24 cellular contexts compared by ENCODE assay signal in the genomic region with DNA sequence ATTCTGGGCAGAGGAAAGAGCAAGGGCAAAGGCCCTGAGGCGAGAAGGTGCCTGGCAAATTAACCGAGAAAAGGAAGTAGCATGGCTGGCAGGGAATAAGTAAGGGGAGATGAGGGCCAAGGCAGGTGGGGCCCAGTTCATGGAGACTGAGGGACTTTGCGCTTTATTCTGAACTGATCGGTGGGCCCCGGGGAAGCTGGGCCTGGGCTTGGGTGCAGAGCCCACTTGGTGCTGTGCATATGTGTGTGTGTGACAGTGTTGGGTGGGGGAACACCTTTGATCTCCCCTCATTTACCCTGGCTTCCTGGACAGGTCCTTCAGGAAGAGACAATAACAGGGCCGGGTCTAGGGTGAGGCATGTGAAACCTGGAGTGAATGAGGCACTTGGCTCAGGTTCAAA. TPM values are rescaled to one million over a fixed set of nuclear protein-coding genes. Genes with fewer than 3 reads are reported as not detected.
DNase-seq lines count a peak whose midpoint lies in the region; ATAC-seq and TF ChIP-seq lines count a peak whose summit lies in the region.
"Had no signal": no experiment of that assay in that cellular context is flagged by ENCODE, and none has a peak within 500 bp of the region (broad histone marks: within the 10 kb centered on the region; RNA-seq: fewer than 3 reads in every experiment).

No MANE protein-coding gene starts in this region.

- peak overlapping the region; percentile 34 for H3K9ac ChIP-seq in SK-N-MC (ENCODE audit: insufficient read length)
- H3K9ac ChIP-seq in trophoblast cell (ENCODE audit: low read length) = no peak overlapping the region
- H3K9ac ChIP-seq: KMS-11 had no signal

- H4K91ac ChIP-seq in trophoblast cell (ENCODE audit: low read depth, low read length) = peak overlapping the region; percentile 88

- no peaks in the 10 kb centered on the region for H3K36me3 Mint-ChIP-seq in activated naive CD8-positive, alpha-beta T cell treated with anti-CD3 and anti-CD28 coated beads, Interleukin-2, amount 50 U/mL, for 24 hours (ENCODE audit: low read depth)
- H3K36me3 Mint-ChIP-seq: activated naive CD4-positive, alpha-beta T cell treated with anti-CD3 and anti-CD28 coated beads, Interleukin-2, amount 10 ng/mL, durations not matched to agents 7 days and 5 days had no signal

- no peak for TF ChIP-seq POLR2A in vagina (IDR thresholded peaks at IDR 0.05)

- WGBS in trophoblast cell (ENCODE audit: extremely low coverage, insufficient coverage, insufficient read length) = no CpG with 5 or more reads among the region's 6 CpGs

- peak overlapping the region; percentile 78 for H2BK120ac ChIP-seq in trophoblast cell (ENCODE audit: insufficient read depth, low read length, poor library complexity)

- peak overlapping the region; percentile 12 for H4K8ac ChIP-seq in trophoblast cell (ENCODE audit: low read depth, low read length)

- H3K79me1 ChIP-seq in trophoblast cell (ENCODE audit: low read length) = peaks cover 49% of the 10 kb centered on the region

- H2BK12ac ChIP-seq in trophoblast cell (ENCODE audit: low read length) = peak overlapping the region; percentile 95

- H3K79me2 ChIP-seq in trophoblast cell (ENCODE audit: control insufficient read depth, insufficient read depth, low read length, poor library complexity) = peaks cover 35% of the 10 kb centered on the region

- peak overlapping the region; percentile 40 for H2AFZ ChIP-seq in trophoblast cell (ENCODE audit: insufficient read depth, low read length, poor library complexity)

- intact Hi-C loops in A673 (cut with micrococcal nuclease; ENCODE audit: unreplicated experiment) = no loop called here
- intact Hi-C loops in lower lobe of right lung (cut with DNase I) = no loop called here
- intact Hi-C loops in vagina (cut with DNase I) = no loop called here
- intact Hi-C loops in cardiac septum (cut with DNase I) = no loop called here

- no peak overlapping the region for H3K4me3 Mint-ChIP-seq in activated naive CD8-positive, alpha-beta T cell treated with anti-CD3 and anti-CD28 coated beads, Interleukin-2, amount 50 U/mL, for 24 hours
- H3K4me3 Mint-ChIP-seq: activated naive CD4-positive, alpha-beta T cell treated with anti-CD3 and anti-CD28 coated beads, Interleukin-2, amount 10 ng/mL, durations not matched to agents 7 days and 5 days; activated T-helper 17 cell treated with anti-CD3 and anti-CD28 coated beads, Interleukin-2, amount 50 U/mL, for 72 hours had no signal

- TF ChIP-seq CTCF in A673 (conservative IDR thresholded peaks at IDR 0.05; ENCODE audit: low read depth, low read length) (no peak), lower lobe of right lung (IDR thresholded peaks at IDR 0.05) (no peak), vagina (IDR thresholded peaks at IDR 0.05) (no peak)

- peak overlapping the region; percentile 88 for H3K18ac ChIP-seq in trophoblast cell (ENCODE audit: low read length)

- H4K12ac ChIP-seq in trophoblast cell (ENCODE audit: low read depth, low read length) = no peak overlapping the region

- H3K27me3 ChIP-seq in A673 (replicated peaks; ENCODE audit: insufficient read depth, low read depth, low read length, poor library complexity) (no peaks in the 10 kb centered on the region), lower lobe of right lung (ENCODE audit: low read depth) (peaks cover 28% of the 10 kb centered on the region), trophoblast cell (ENCODE audit: insufficient read depth, low read length) (no peaks in the 10 kb centered on the region), vagina (no peaks in the 10 kb centered on the region)
- H3K27me3 ChIP-seq: brain microvascular endothelial cell had no signal

- H3K4me1 ChIP-seq in A673 (ENCODE audit: insufficient read depth, low read length, poor library complexity, severe bottlenecking) = peaks cover 43% of the 10 kb centered on the region
- H3K4me1 ChIP-seq in lower lobe of right lung = peaks cover 23% of the 10 kb centered on the region
- H3K4me1 ChIP-seq in trophoblast cell (ENCODE audit: control insufficient read depth in 1 of 2, insufficient read depth in 2 of 2, low read length in 2 of 2) = peaks cover 23 to 28% of the 10 kb centered on the region in 2 experiments
- H3K4me1 ChIP-seq in vagina = peaks cover 41% of the 10 kb centered on the region

- ATAC-seq in lower lobe of right lung = no peak
- no peak for ATAC-seq in HG03457 (IDR thresholded peaks at IDR 0.05; ENCODE audit: unreplicated experiment)
- no peak for ATAC-seq in activated naive CD8-positive, alpha-beta T cell treated with anti-CD3 and anti-CD28 coated beads, Interleukin-2, amount 50 U/mL, for 24 hours
- ATAC-seq: activated T-helper 17 cell treated with anti-CD3 and anti-CD28 coated beads, Interleukin-2, amount 50 U/mL, for 72 hours; gastroesophageal sphincter; left cardiac atrium had no signal

- no peak overlapping the region for H3K23ac ChIP-seq in trophoblast cell (ENCODE audit: low read length)

- no peak overlapping the region for H3K27ac Mint-ChIP-seq in activated naive CD8-positive, alpha-beta T cell treated with anti-CD3 and anti-CD28 coated beads, Interleukin-2, amount 50 U/mL, for 24 hours
- H3K27ac Mint-ChIP-seq: activated naive CD4-positive, alpha-beta T cell treated with anti-CD3 and anti-CD28 coated beads, Interleukin-2, amount 10 ng/mL, durations not matched to agents 7 days and 5 days; activated T-helper 17 cell treated with anti-CD3 and anti-CD28 coated beads, Interleukin-2, amount 50 U/mL, for 72 hours had no signal

- POLR2A ChIA-PET in A673 (lab: Charles Lee; ENCODE audit: low non-redundant PET) = no interaction called here

- DNase-seq in A673 (ENCODE audit: low spot score) (no peak), SK-N-MC (ENCODE audit: low read depth, low spot score) (no peak), lower lobe of right lung (peak; percentile 25), trophoblast cell (no peak), vagina (ENCODE audit: extremely low spot score in 2 of 2) (no peak), cardiac septum (ENCODE audit: low spot score) (no peak)
- DNase-seq in activated naive CD8-positive, alpha-beta T cell treated with anti-CD3 and anti-CD28 coated beads, Interleukin-2, amount 50 U/mL, for 24 hours = no peak
- DNase-seq: 8988T; activated naive CD4-positive, alpha-beta T cell treated with anti-CD3 and anti-CD28 coated beads, Interleukin-2, amount 10 ng/mL, durations not matched to agents 7 days and 5 days; brain microvascular endothelial cell; DMS79; hippocampal formation; left cardiac atrium; NCI-H2029 treated with DMSO at 0.1 percent for 48 hours; NCI-H524; stimulated activated CD4-positive, alpha-beta T cell treated with anti-CD3 and anti-CD28 coated beads, Interleukin-15, amount 100 ng/mL, for 24 hours; stimulated activated CD4-positive, alpha-beta T cell treated with anti-CD3 and anti-CD28 coated beads, Interleukin-4, amount 100 ng/mL, for 4 hours; transverse colon had no signal

- H3K4me1 Mint-ChIP-seq in activated naive CD8-positive, alpha-beta T cell treated with anti-CD3 and anti-CD28 coated beads, Interleukin-2, amount 50 U/mL, for 24 hours = peaks cover 5% of the 10 kb centered on the region
- H3K4me1 Mint-ChIP-seq: activated T-helper 17 cell treated with anti-CD3 and anti-CD28 coated beads, Interleukin-2, amount 50 U/mL, for 72 hours had no signal

- H3K4me3 ChIP-seq in A673 (ENCODE audit: low read depth, low read length, poor library complexity, severe bottlenecking) (no peak overlapping the region), SK-N-MC (no peak overlapping the region), lower lobe of right lung (no peak overlapping the region), trophoblast cell (ENCODE audit: low read depth, low read length) (no peak overlapping the region), vagina (no peak overlapping the region)
- H3K4me3 ChIP-seq: gastroesophageal sphincter, prostate gland, transverse colon had no signal

- H3K4ac ChIP-seq in trophoblast cell (ENCODE audit: low read depth, low read length) = peak overlapping the region; percentile 33

- CTCF ChIA-PET in A673 (lab: Charles Lee) = no interaction called here

- peak overlapping the region; percentile 11 for H2BK5ac ChIP-seq in trophoblast cell (ENCODE audit: low read depth, low read length, poor library complexity)

- H3K36me3 ChIP-seq in A673 (ENCODE audit: insufficient read depth, low read length, poor library complexity, severe bottlenecking) = no peaks in the 10 kb centered on the region
- peaks cover 13% of the 10 kb centered on the region for H3K36me3 ChIP-seq in SK-N-MC (ENCODE audit: insufficient read depth, low read length)
- no peaks in the 10 kb centered on the region for H3K36me3 ChIP-seq in lower lobe of right lung
- H3K36me3 ChIP-seq in trophoblast cell (ENCODE audit: control insufficient read depth in 1 of 2, insufficient read depth in 2 of 2, low read length in 2 of 2) = peaks cover 9 to 13% of the 10 kb centered on the region in 2 experiments
- H3K36me3 ChIP-seq in vagina = no peaks in the 10 kb centered on the region
- H3K36me3 ChIP-seq: brain microvascular endothelial cell, gastroesophageal sphincter, prostate gland, transverse colon had no signal

- H3K27ac ChIP-seq in A673 (ENCODE audit: low read depth, low read length, poor library complexity, severe bottlenecking) (peak overlapping the region; percentile 18), SK-N-MC (peak overlapping the region; percentile 65), lower lobe of right lung (no peak overlapping the region), trophoblast cell (ENCODE audit: low read depth, low read length) (peak overlapping the region; percentile 22), vagina (no peak overlapping the region)
- H3K27ac ChIP-seq: brain microvascular endothelial cell, gastroesophageal sphincter, KMS-11, prostate gland, transverse colon had no signal

- no peaks in the 10 kb centered on the region for H3K9me3 Mint-ChIP-seq in activated naive CD8-positive, alpha-beta T cell treated with anti-CD3 and anti-CD28 coated beads, Interleukin-2, amount 50 U/mL, for 24 hours
- H3K9me3 Mint-ChIP-seq: activated naive CD4-positive, alpha-beta T cell treated with anti-CD3 and anti-CD28 coated beads, Interleukin-2, amount 10 ng/mL, durations not matched to agents 7 days and 5 days; activated T-helper 17 cell treated with anti-CD3 and anti-CD28 coated beads, Interleukin-2, amount 50 U/mL, for 72 hours had no signal

- no peaks in the 10 kb centered on the region for H3K9me3 ChIP-seq in A673 (ENCODE audit: low read depth, low read length, poor library complexity, severe bottlenecking)
- no peaks in the 10 kb centered on the region for H3K9me3 ChIP-seq in SK-N-MC (ENCODE audit: low read depth, low read length)
- H3K9me3 ChIP-seq in lower lobe of right lung = no peaks in the 10 kb centered on the region
- H3K9me3 ChIP-seq in trophoblast cell (ENCODE audit: insufficient read depth, low read depth, low read length) = no peaks in the 10 kb centered on the region
- H3K9me3 ChIP-seq in vagina = no peaks in the 10 kb centered on the region
- H3K9me3 ChIP-seq: gastroesophageal sphincter, prostate gland, transverse colon had no signal

- H3K27me3 Mint-ChIP-seq in activated naive CD8-positive, alpha-beta T cell treated with anti-CD3 and anti-CD28 coated beads, Interleukin-2, amount 50 U/mL, for 24 hours = peaks cover 45% of the 10 kb centered on the region

- peak overlapping the region; percentile 96 for H2AK5ac ChIP-seq in trophoblast cell (ENCODE audit: low read length)

- H3K14ac ChIP-seq in trophoblast cell (ENCODE audit: low read length) = peak overlapping the region; percentile 70

- no TSS peak for BruUV-seq in A673 (replicated peaks; lab: Mats Ljungman, UMichigan)

- H3K4me2 ChIP-seq in trophoblast cell (ENCODE audit: low read length) = no peak overlapping the region
- H3K4me2 ChIP-seq: KMS-11 had no signal

RNA-seq across cellular contexts. Expression of gene MDFI, which starts 2.9 kb away (rescaled TPM):
- total RNA-seq in A673 (2021) (342 and 346 TPM in 2 replicates), lower lobe of right lung (10.6 TPM), vagina (37.3 TPM), cardiac septum (4.3 TPM)
- 206 and 208 TPM in 2 replicates for polyA plus RNA-seq in trophoblast cell (2013)
- total RNA-seq: activated T-helper 17 cell treated with anti-CD3 and anti-CD28 coated beads, Interleukin-2, amount 50 U/mL, for 72 hours; T-helper 2 cell treated with Interferon-gamma antibody and Interleukin-4, amounts not matched to agents 100 ng/mL and 5 ng/mL, for 36 hours had no signal

Comparison
In these comparisons a context has a peak if more than half of its experiments do, and no peak if none do; other contexts are left out.
1. H3K27ac ChIP-seq: peak in A673 (single experiment), SK-N-MC (single experiment) and trophoblast cell (single experiment); none in lower lobe of right lung (single experiment) and vagina (single experiment).